1 cellular context compared by ENCODE assay signal in the genomic region with DNA sequence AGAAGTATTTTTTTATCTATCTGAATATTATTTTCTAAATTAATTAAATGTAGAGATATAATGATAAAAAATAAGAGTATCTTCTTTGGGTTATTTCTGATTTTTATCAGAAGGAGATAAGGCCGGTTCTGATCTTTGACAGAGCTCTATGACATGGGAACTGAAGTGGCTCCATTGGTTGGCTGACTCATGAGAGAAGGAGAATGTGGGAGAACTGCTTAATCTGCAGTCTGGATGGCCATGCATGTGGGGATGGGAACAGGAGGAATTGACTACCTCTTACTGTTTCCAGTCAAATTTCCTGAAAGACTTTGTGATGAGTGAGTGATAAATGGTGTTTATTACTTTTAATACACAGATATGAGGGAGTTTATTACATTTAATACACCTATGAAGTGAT.
TF ChIP-seq lines count a peak whose summit lies in the region.

No MANE protein-coding gene starts in this region.

TF ChIP-seq in GM12878, 131 proteins besides CTCF, POLR2A, EP300 and RAD21 (continued from another document):
- TF ChIP-seq, protein P1, sequence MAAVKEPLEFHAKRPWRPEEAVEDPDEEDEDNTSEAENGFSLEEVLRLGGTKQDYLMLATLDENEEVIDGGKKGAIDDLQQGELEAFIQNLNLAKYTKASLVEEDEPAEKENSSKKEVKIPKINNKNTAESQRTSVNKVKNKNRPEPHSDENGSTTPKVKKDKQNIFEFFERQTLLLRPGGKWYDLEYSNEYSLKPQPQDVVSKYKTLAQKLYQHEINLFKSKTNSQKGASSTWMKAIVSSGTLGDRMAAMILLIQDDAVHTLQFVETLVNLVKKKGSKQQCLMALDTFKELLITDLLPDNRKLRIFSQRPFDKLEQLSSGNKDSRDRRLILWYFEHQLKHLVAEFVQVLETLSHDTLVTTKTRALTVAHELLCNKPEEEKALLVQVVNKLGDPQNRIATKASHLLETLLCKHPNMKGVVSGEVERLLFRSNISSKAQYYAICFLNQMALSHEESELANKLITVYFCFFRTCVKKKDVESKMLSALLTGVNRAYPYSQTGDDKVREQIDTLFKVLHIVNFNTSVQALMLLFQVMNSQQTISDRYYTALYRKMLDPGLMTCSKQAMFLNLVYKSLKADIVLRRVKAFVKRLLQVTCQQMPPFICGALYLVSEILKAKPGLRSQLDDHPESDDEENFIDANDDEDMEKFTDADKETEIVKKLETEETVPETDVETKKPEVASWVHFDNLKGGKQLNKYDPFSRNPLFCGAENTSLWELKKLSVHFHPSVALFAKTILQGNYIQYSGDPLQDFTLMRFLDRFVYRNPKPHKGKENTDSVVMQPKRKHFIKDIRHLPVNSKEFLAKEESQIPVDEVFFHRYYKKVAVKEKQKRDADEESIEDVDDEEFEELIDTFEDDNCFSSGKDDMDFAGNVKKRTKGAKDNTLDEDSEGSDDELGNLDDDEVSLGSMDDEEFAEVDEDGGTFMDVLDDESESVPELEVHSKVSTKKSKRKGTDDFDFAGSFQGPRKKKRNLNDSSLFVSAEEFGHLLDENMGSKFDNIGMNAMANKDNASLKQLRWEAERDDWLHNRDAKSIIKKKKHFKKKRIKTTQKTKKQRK (IDR thresholded peaks at IDR 0.05; ENCODE audit: low read depth, low read length), result no peak
- TF ChIP-seq RUNX3 (IDR thresholded peaks at IDR 0.05; ENCODE audit: low read length) (no peak), TCF3 (IDR thresholded peaks at IDR 0.05; ENCODE audit: borderline replicate concordance, insufficient read depth, low read depth, low read length) (no peak), TCF7 (IDR thresholded peaks at IDR 0.05; ENCODE audit: borderline replicate concordance) (no peak), RAD51 (IDR thresholded peaks at IDR 0.05) (no peak), MXI1 (IDR thresholded peaks at IDR 0.05; ENCODE audit: low read depth, low read length) (no peak), HDGF (IDR thresholded peaks at IDR 0.05) (no peak), CREM (IDR thresholded peaks at IDR 0.05; ENCODE audit: low read depth) (no peak)
- TF ChIP-seq, protein P2, sequence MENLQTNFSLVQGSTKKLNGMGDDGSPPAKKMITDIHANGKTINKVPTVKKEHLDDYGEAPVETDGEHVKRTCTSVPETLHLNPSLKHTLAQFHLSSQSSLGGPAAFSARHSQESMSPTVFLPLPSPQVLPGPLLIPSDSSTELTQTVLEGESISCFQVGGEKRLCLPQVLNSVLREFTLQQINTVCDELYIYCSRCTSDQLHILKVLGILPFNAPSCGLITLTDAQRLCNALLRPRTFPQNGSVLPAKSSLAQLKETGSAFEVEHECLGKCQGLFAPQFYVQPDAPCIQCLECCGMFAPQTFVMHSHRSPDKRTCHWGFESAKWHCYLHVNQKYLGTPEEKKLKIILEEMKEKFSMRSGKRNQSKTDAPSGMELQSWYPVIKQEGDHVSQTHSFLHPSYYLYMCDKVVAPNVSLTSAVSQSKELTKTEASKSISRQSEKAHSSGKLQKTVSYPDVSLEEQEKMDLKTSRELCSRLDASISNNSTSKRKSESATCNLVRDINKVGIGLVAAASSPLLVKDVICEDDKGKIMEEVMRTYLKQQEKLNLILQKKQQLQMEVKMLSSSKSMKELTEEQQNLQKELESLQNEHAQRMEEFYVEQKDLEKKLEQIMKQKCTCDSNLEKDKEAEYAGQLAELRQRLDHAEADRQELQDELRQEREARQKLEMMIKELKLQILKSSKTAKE (IDR thresholded peaks at IDR 0.05; ENCODE audit: low read depth, poor library complexity, severe bottlenecking), result no peak
- TF ChIP-seq, protein P3, sequence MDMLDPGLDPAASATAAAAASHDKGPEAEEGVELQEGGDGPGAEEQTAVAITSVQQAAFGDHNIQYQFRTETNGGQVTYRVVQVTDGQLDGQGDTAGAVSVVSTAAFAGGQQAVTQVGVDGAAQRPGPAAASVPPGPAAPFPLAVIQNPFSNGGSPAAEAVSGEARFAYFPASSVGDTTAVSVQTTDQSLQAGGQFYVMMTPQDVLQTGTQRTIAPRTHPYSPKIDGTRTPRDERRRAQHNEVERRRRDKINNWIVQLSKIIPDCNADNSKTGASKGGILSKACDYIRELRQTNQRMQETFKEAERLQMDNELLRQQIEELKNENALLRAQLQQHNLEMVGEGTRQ (IDR thresholded peaks at IDR 0.05; ENCODE audit: borderline replicate concordance, low read depth, low read length), result no peak
TF ChIP-seq in GM12878: peak in this region for 0.
